Comparison of ENCODE assay signal across 8 cellular contexts in genomic region chrX:17788439-17788838, GRCh38. TPM values are rescaled to one million over a fixed set of nuclear protein-coding genes. Genes with fewer than 3 reads are reported as not detected.
A peak's percentile ranks its signal among the peaks of the same experiment; 100 is the strongest.
DNase-seq lines count a peak whose midpoint lies in the region; ATAC-seq and TF ChIP-seq lines count a peak whose summit lies in the region.

No MANE protein-coding gene starts in this region.

- no peaks in the 10 kb centered on the region for H3K79me2 ChIP-seq in PC-3 (ENCODE audit: low read length)

- H3K9me3 ChIP-seq in CD8-positive, alpha-beta T cell (ENCODE audit: low read length) = no peaks in the 10 kb centered on the region
- H3K9me3 ChIP-seq in PC-3 (ENCODE audit: low read length) (no peaks in the 10 kb centered on the region), cardiac muscle cell (ENCODE audit: low read depth) (no peaks in the 10 kb centered on the region)

- H3K27ac ChIP-seq in CD8-positive, alpha-beta T cell (ENCODE audit: low read depth, low read length) = no peak overlapping the region
- H3K27ac ChIP-seq in PC-3 (ENCODE audit: low read length) (no peak overlapping the region), cardiac muscle cell (no peak overlapping the region)

- H3K9me2 ChIP-seq in PC-3 (replicated peaks; ENCODE audit: low read length) = no peaks in the 10 kb centered on the region

- H3K36me3 ChIP-seq in CD8-positive, alpha-beta T cell (ENCODE audit: insufficient read depth, low read length) = no peaks in the 10 kb centered on the region
- no peaks in the 10 kb centered on the region for H3K36me3 ChIP-seq in H7 (replicated peaks; ENCODE audit: control insufficient read depth, insufficient read depth, low read length)
- H3K36me3 ChIP-seq in PC-3 (ENCODE audit: low read depth, low read length) = no peaks in the 10 kb centered on the region
- no peaks in the 10 kb centered on the region for H3K36me3 ChIP-seq in cardiac muscle cell

- no TSS peak for BruUV-seq in PC-3 (replicated peaks; lab: Mats Ljungman, UMichigan)

- peak; percentile 54 for ATAC-seq in CD8-positive, alpha-beta T cell
- ATAC-seq in PC-3 (peak; percentile 88), HG03095 (IDR thresholded peaks at IDR 0.05; ENCODE audit: unreplicated experiment) (no peak), GM19035 (IDR thresholded peaks at IDR 0.05; ENCODE audit: unreplicated experiment) (no peak)

- no peaks in the 10 kb centered on the region for H3F3A ChIP-seq in PC-3 (ENCODE audit: low read length, unreplicated experiment)

- no peak overlapping the region for H3K4me3 ChIP-seq in CD8-positive, alpha-beta T cell (ENCODE audit: low read depth, low read length)
- H3K4me3 ChIP-seq in H7 (ENCODE audit: insufficient read depth, low read depth, low read length) = no peak overlapping the region
- H3K4me3 ChIP-seq in PC-3 (ENCODE audit: low read length) = no peak overlapping the region
- no peak overlapping the region for H3K4me3 ChIP-seq in cardiac muscle cell
- H3K4me3 ChIP-seq in skeletal muscle cell (ENCODE audit: low read depth, low read length) = no peak overlapping the region

- H3K4me2 ChIP-seq in PC-3 (ENCODE audit: low read length) = peak overlapping the region; percentile 57

- H3K4me1 ChIP-seq in CD8-positive, alpha-beta T cell (ENCODE audit: insufficient read depth, low read length) = no peaks in the 10 kb centered on the region
- H3K4me1 ChIP-seq in PC-3 (ENCODE audit: insufficient read depth, low read length) (peaks cover 11% of the 10 kb centered on the region; the same call in 1 of the 2 replicates), cardiac muscle cell (ENCODE audit: low read depth) (no peaks in the 10 kb centered on the region)

- H3K4me1 Mint-ChIP-seq in CD8-positive, alpha-beta T cell (ENCODE audit: low read depth) = peaks cover 9% of the 10 kb centered on the region
- H3K4me1 Mint-ChIP-seq in activated naive CD4-positive, alpha-beta T cell treated with anti-CD3 and anti-CD28 coated beads for 36 hours (ENCODE audit: low read depth) = peaks cover 15% of the 10 kb centered on the region

- CTCF ChIA-PET in CD8-positive, alpha-beta T cell (lab: Charles Lee) = interaction anchor here (0.8 to 1.8 kb wide), 4 partner anchors 9 to 589 kb away, joined by 3 to 9 read pairs (median 3); no protein-coding TSS in a partner anchor
- CTCF ChIA-PET in PC-3 (lab: Charles Lee) = interaction anchor here (0.6 kb wide), 1 partner anchor 90 kb away, joined by 4 read pairs; no protein-coding TSS in a partner anchor
- CTCF ChIA-PET in activated naive CD4-positive, alpha-beta T cell treated with anti-CD3 and anti-CD28 coated beads for 36 hours (lab: Charles Lee) = interaction anchor here (0.8 to 1.4 kb wide), 4 partner anchors 13 to 435 kb away, joined by 3 to 4 read pairs (median 3); no protein-coding TSS in a partner anchor

- H3K27ac Mint-ChIP-seq in CD8-positive, alpha-beta T cell = no peak overlapping the region
- no peak overlapping the region for H3K27ac Mint-ChIP-seq in activated naive CD4-positive, alpha-beta T cell treated with anti-CD3 and anti-CD28 coated beads for 36 hours

- H3K36me3 Mint-ChIP-seq in CD8-positive, alpha-beta T cell = no peaks in the 10 kb centered on the region
- no peaks in the 10 kb centered on the region for H3K36me3 Mint-ChIP-seq in activated naive CD4-positive, alpha-beta T cell treated with anti-CD3 and anti-CD28 coated beads for 36 hours (ENCODE audit: low read depth)

- POLR2A ChIA-PET in CD8-positive, alpha-beta T cell (lab: Charles Lee) = interaction anchor here (1.2 kb wide), 1 partner anchor 51 kb away, joined by 3 read pairs; the partner anchor contains the start of gene SCML1
- POLR2A ChIA-PET in PC-3 (lab: Charles Lee; ENCODE audit: unreplicated experiment) = no interaction called here

- DNase-seq in CD8-positive, alpha-beta T cell = peak in 6 of 7 experiments; percentile 1 to 63 (median 33)
- DNase-seq in H7 (peak; percentile 91), PC-3 (peak; percentile 74), cardiac muscle cell (ENCODE audit: low read depth in 1 of 2, low spot score in 1 of 2) (peak; percentile 42), skeletal muscle cell (ENCODE audit: low read depth) (peak; percentile 1)
- peak; percentile 59 for DNase-seq in activated naive CD4-positive, alpha-beta T cell treated with anti-CD3 and anti-CD28 coated beads for 36 hours

- no peaks in the 10 kb centered on the region for H3K27me3 Mint-ChIP-seq in CD8-positive, alpha-beta T cell (ENCODE audit: low read depth)
- H3K27me3 Mint-ChIP-seq in activated naive CD4-positive, alpha-beta T cell treated with anti-CD3 and anti-CD28 coated beads for 36 hours (ENCODE audit: low read depth) = no peaks in the 10 kb centered on the region

- intact Hi-C loops in CD8-positive, alpha-beta T cell (cut with DNase I, micrococcal nuclease) = loop anchor here (2.0 to 5.0 kb wide), 4 partner anchors 46 to 1546 kb away; no protein-coding TSS in a partner anchor
- intact Hi-C loops in PC-3 (cut with micrococcal nuclease) = loop anchor here (1.0 to 5.0 kb wide), 2 partner anchors 89 to 422 kb away; no protein-coding TSS in a partner anchor
- intact Hi-C loops in activated naive CD4-positive, alpha-beta T cell treated with anti-CD3 and anti-CD28 coated beads for 36 hours (cut with micrococcal nuclease) = loop anchor here (1.0 to 10.0 kb wide), 4 partner anchors 43 to 588 kb away; partner anchors contain the start of gene RAI2

- no peaks in the 10 kb centered on the region for H3K27me3 ChIP-seq in CD8-positive, alpha-beta T cell (ENCODE audit: insufficient read depth, low read length)
- H3K27me3 ChIP-seq in H7 (ENCODE audit: control insufficient read depth, insufficient read depth, low read length) (no peaks in the 10 kb centered on the region), PC-3 (ENCODE audit: low read length) (no peaks in the 10 kb centered on the region), cardiac muscle cell (no peaks in the 10 kb centered on the region)

- no peaks in the 10 kb centered on the region for H4K20me1 ChIP-seq in PC-3 (ENCODE audit: low read length)

- no peaks in the 10 kb centered on the region for H3K9me3 Mint-ChIP-seq in CD8-positive, alpha-beta T cell
- H3K9me3 Mint-ChIP-seq in activated naive CD4-positive, alpha-beta T cell treated with anti-CD3 and anti-CD28 coated beads for 36 hours = no peaks in the 10 kb centered on the region

- peak; percentile 57 for TF ChIP-seq CTCF in CD8-positive, alpha-beta T cell (IDR thresholded peaks at IDR 0.05)
- peak; percentile 87 for TF ChIP-seq CTCF in PC-3 (conservative IDR thresholded peaks at IDR 0.05; ENCODE audit: low read depth, low read length)
- TF ChIP-seq CTCF in cardiac muscle cell (IDR thresholded peaks at IDR 0.05; ENCODE audit: low read depth, low read length) = peak; percentile 67

- H3K4me3 Mint-ChIP-seq in CD8-positive, alpha-beta T cell = no peak overlapping the region
- no peak overlapping the region for H3K4me3 Mint-ChIP-seq in activated naive CD4-positive, alpha-beta T cell treated with anti-CD3 and anti-CD28 coated beads for 36 hours

- no peak overlapping the region for H2AFZ ChIP-seq in PC-3 (ENCODE audit: low read length)

- H3K9ac ChIP-seq in PC-3 (ENCODE audit: low read length) = no peak overlapping the region

RNA-seq across cellular contexts. Expression of gene SCML1, which starts 51.1 kb away (rescaled TPM):
- total RNA-seq in CD8-positive, alpha-beta T cell = 10 to 100 TPM; 50.6 to 52.2 TPM
- 1.9 and 2.3 TPM in 2 replicates for total RNA-seq in H7 (2014; rRNA removed; shearing (Covaris generic))
- 11.2 and 13.0 TPM in 2 replicates for total RNA-seq in PC-3 (2014; rRNA removed)
- total RNA-seq in activated naive CD4-positive, alpha-beta T cell treated with anti-CD3 and anti-CD28 coated beads for 36 hours = 10 to 100 TPM; 11.4 to 11.8 TPM
- total RNA-seq in cardiac muscle cell = 4.5 and 5.4 TPM in 2 replicates
- polyA plus RNA-seq in cardiac muscle cell = 4.4 and 6.5 TPM in 2 replicates

Comparison
In these comparisons a context has a peak if more than half of its experiments do, and no peak if none do; other contexts are left out.
1. ATAC-seq: peak in CD8-positive, alpha-beta T cell (single experiment) and PC-3 (single experiment); none in HG03095 (single experiment) and GM19035 (single experiment).
2. DNase-seq: peak in every context shown above with its lines; median percentile 91 in H7; 74 in PC-3; 59 in activated naive CD4-positive, alpha-beta T cell treated with anti-CD3 and anti-CD28 coated beads for 36 hours; 42 in cardiac muscle cell; 33 in CD8-positive, alpha-beta T cell; 1 in skeletal muscle cell.
3. Peak in every context shown above with its lines, with median percentiles within 50 percentile points of each other: CTCF ChIP-seq.